16 cellular contexts compared by ENCODE assay signal in genomic region chr9:133573791-133574515, GRCh38. TPM values are rescaled to one million over a fixed set of nuclear protein-coding genes. Genes with fewer than 3 reads are reported as not detected.
A peak's percentile ranks its signal among the peaks of the same experiment; 100 is the strongest.
DNase-seq lines count a peak whose midpoint lies in the region; ATAC-seq and TF ChIP-seq lines count a peak whose summit lies in the region.
"Had no signal": no experiment of that assay in that cellular context is flagged by ENCODE, and none has a peak within 500 bp of the region (broad histone marks: within the 10 kb centered on the region; RNA-seq: fewer than 3 reads in every experiment).

No MANE protein-coding gene starts in this region.

- H2AFZ ChIP-seq in neural progenitor cell (replicated peaks), result no peak overlapping the region
- H2AFZ ChIP-seq: GM23338 had no signal

- TF ChIP-seq CTCF in neural progenitor cell (IDR thresholded peaks at IDR 0.05), result no peak

- no peak overlapping the region for H3K27ac ChIP-seq in neural progenitor cell
- H3K27ac ChIP-seq: C4-2B had no signal

- H3K4me1 ChIP-seq in neural progenitor cell, result peaks cover 17% of the 10 kb centered on the region

- no peaks in the 10 kb centered on the region for H3K9me3 ChIP-seq in neural progenitor cell (ENCODE audit: low read depth)

- H3K27me3 ChIP-seq in neural progenitor cell, result no peaks in the 10 kb centered on the region

- DNase-seq in left ventricle myocardium superior (peak; percentile 33), Right ventricle myocardium superior (no peak), COLO668 (lab: John Stamatoyannopoulos, UW; ENCODE audit: unreplicated experiment) (peak; percentile 31), neural progenitor cell (ENCODE audit: low spot score) (no peak), NCI-H82 (lab: John Stamatoyannopoulos, UW) (no peak)
- DNase-seq: CD4-positive, alpha-beta T cell; HCEC 1CT; KBM-7 had no signal

- no peak overlapping the region for H3K9ac ChIP-seq in neural progenitor cell

- H3K4me3 ChIP-seq in neural progenitor cell, result no peak overlapping the region
- H3K4me3 ChIP-seq: GM23338 had no signal

- H4K20me1 ChIP-seq in neural progenitor cell (ENCODE audit: low read depth), result no peaks in the 10 kb centered on the region

- H3K27ac Mint-ChIP-seq in neural progenitor cell, result peak overlapping the region; percentile 82
- H3K27ac Mint-ChIP-seq: B cell; CD4-positive, alpha-beta T cell; GM23338; IgD-negative memory B cell had no signal

- intact Hi-C loops in left ventricle myocardium superior (cut with micrococcal nuclease), result no loop called here
- intact Hi-C loops in Right ventricle myocardium superior (cut with DNase I), result no loop called here

- no peaks in the 10 kb centered on the region for H3K79me2 ChIP-seq in neural progenitor cell (ENCODE audit: low read depth)

- peaks cover 11% of the 10 kb centered on the region for H3K27me3 Mint-ChIP-seq in neural progenitor cell (ENCODE audit: insufficient read depth, low read depth)

- H3K36me3 Mint-ChIP-seq in neural progenitor cell, result no peaks in the 10 kb centered on the region
- H3K36me3 Mint-ChIP-seq: IgD-negative memory B cell had no signal

- peaks cover 39% of the 10 kb centered on the region for H3K4me1 Mint-ChIP-seq in neural progenitor cell

- H3K36me3 ChIP-seq in neural progenitor cell, result no peaks in the 10 kb centered on the region

- H3F3A ChIP-seq in neural progenitor cell (ENCODE audit: low read depth), result no peaks in the 10 kb centered on the region

- no peak overlapping the region for H3K4me2 ChIP-seq in neural progenitor cell
- H3K4me2 ChIP-seq: GM23338 had no signal

- no peaks in the 10 kb centered on the region for H3K9me3 Mint-ChIP-seq in neural progenitor cell
- H3K9me3 Mint-ChIP-seq: CD4-positive, alpha-beta T cell; GM23338 had no signal

- ATAC-seq in left ventricle myocardium superior (no peak), Right ventricle myocardium superior (ENCODE audit: poor library complexity) (no peak), GM18909 (IDR thresholded peaks at IDR 0.05; ENCODE audit: poor library complexity, unreplicated experiment) (no peak), HG03442 (IDR thresholded peaks at IDR 0.05; ENCODE audit: unreplicated experiment) (no peak)
- ATAC-seq: GM23338, HepG2 had no signal

- H3K4me3 Mint-ChIP-seq in neural progenitor cell, result no peak overlapping the region
- H3K4me3 Mint-ChIP-seq: B cell; CD4-positive, alpha-beta T cell; GM23338; IgD-negative memory B cell had no signal

RNA-seq across cellular contexts. Expression of gene FAM163B, which starts 35.2 kb away (rescaled TPM):
- total RNA-seq in left ventricle myocardium superior (not detected), Right ventricle myocardium superior (not detected), neural progenitor cell (ENCODE audit: low replicate concordance) (0.31 TPM in 1 of 2 replicates, not detected in the other)
- total RNA-seq: A172; B cell; CD4-positive, alpha-beta T cell; HepG2 had no signal

RNA-seq across cellular contexts. Expression of gene ADAMTSL2, which starts 39.4 kb away (rescaled TPM):
- 5.1 TPM for total RNA-seq in left ventricle myocardium superior
- total RNA-seq in Right ventricle myocardium superior, result 8.1 TPM
- total RNA-seq in neural progenitor cell (ENCODE audit: low replicate concordance), result 0.30 and 0.99 TPM in 2 replicates
- total RNA-seq: B cell had no signal

RNA-seq across cellular contexts. Expression of gene MYMK, which starts 49.2 kb away (rescaled TPM):
- total RNA-seq in left ventricle myocardium superior (not detected), Right ventricle myocardium superior (not detected), neural progenitor cell (ENCODE audit: low replicate concordance) (not detected in 2 replicates)
- total RNA-seq: A172; B cell; CD4-positive, alpha-beta T cell; GM23338; HepG2 had no signal

Comparison
In these comparisons a context has a peak if more than half of its experiments do, and no peak if none do; other contexts are left out.
1. DNase-seq: peak in left ventricle myocardium superior (single experiment) and COLO668 (single experiment); none in Right ventricle myocardium superior (single experiment), neural progenitor cell (single experiment) and NCI-H82 (single experiment).